Comparison of ENCODE assay signal across 8 cellular contexts in genomic region chr10:118047363-118047719, GRCh38. TPM values are rescaled to one million over a fixed set of nuclear protein-coding genes. Genes with fewer than 3 reads are reported as not detected.
DNase-seq lines count a peak whose midpoint lies in the region; ATAC-seq, FAIRE-seq and TF ChIP-seq lines count a peak whose summit lies in the region.

No MANE protein-coding gene starts in this region.

- H3K9me2 ChIP-seq in OCI-LY1 (ENCODE audit: low read depth, low read length), result no peaks in the 10 kb centered on the region

- no peaks in the 10 kb centered on the region for H3K36me3 Mint-ChIP-seq in CD14-positive monocyte
- peaks cover 9% of the 10 kb centered on the region for H3K36me3 Mint-ChIP-seq in effector memory CD8-positive, alpha-beta T cell (ENCODE audit: insufficient read depth)
- H3K36me3 Mint-ChIP-seq in neural crest cell (ENCODE audit: low read depth), result no peaks in the 10 kb centered on the region

- H3K4me2 ChIP-seq in OCI-LY1 (ENCODE audit: low read length), result peak overlapping the region; percentile 98

- no peaks in the 10 kb centered on the region for H3K27me3 Mint-ChIP-seq in CD14-positive monocyte (ENCODE audit: low read depth in 3 of 3)
- H3K27me3 Mint-ChIP-seq in effector memory CD8-positive, alpha-beta T cell, result no peaks in the 10 kb centered on the region
- no peaks in the 10 kb centered on the region for H3K27me3 Mint-ChIP-seq in neural crest cell (ENCODE audit: low read depth)

- H3K27me3 ChIP-seq in OCI-LY1 (ENCODE audit: insufficient read depth, low read length), result no peaks in the 10 kb centered on the region

- no peaks in the 10 kb centered on the region for H3F3A ChIP-seq in OCI-LY1 (ENCODE audit: insufficient read depth, low read length)

- no peaks in the 10 kb centered on the region for H3K36me3 ChIP-seq in OCI-LY1 (ENCODE audit: insufficient read depth, low read length)

- H3K4me1 Mint-ChIP-seq in CD14-positive monocyte (peaks cover 31% of the 10 kb centered on the region), neural crest cell (peaks cover 27% of the 10 kb centered on the region)
- H3K4me1 Mint-ChIP-seq in effector memory CD8-positive, alpha-beta T cell (ENCODE audit: low read depth in 2 of 2), result peaks cover 14 to 28% of the 10 kb centered on the region in 2 donors

- no peaks in the 10 kb centered on the region for H4K20me1 ChIP-seq in OCI-LY1 (ENCODE audit: insufficient read depth, low read length)

- TF ChIP-seq CTCF in CD14-positive monocyte (IDR thresholded peaks at IDR 0.05) (no peak), OCI-LY1 (IDR thresholded peaks at IDR 0.05; ENCODE audit: low read length) (no peak), neural crest cell (conservative IDR thresholded peaks at IDR 0.05) (no peak)

- H3K9ac ChIP-seq in OCI-LY1 (ENCODE audit: low read length), result peak overlapping the region; percentile 92; the same call in 1 of the 2 replicates

- peaks cover 40% of the 10 kb centered on the region for H3K4me1 ChIP-seq in OCI-LY1 (ENCODE audit: insufficient read depth, low read length, severe bottlenecking)

- H3K79me2 ChIP-seq in OCI-LY1 (ENCODE audit: insufficient read depth, low read length), result peaks cover 38% of the 10 kb centered on the region

- peak overlapping the region in 5 of 7 donors; percentile 25 to 82 (median 63) for H3K27ac Mint-ChIP-seq in CD14-positive monocyte
- peak overlapping the region; percentile 79 to 88 for H3K27ac Mint-ChIP-seq in effector memory CD8-positive, alpha-beta T cell
- peak overlapping the region; percentile 84 for H3K27ac Mint-ChIP-seq in neural crest cell (ENCODE audit: unreplicated experiment)

- H2AFZ ChIP-seq in OCI-LY1 (ENCODE audit: low read length), result peak overlapping the region; percentile 15; the same call in 1 of the 2 replicates

- no peaks in the 10 kb centered on the region for H3K9me3 Mint-ChIP-seq in CD14-positive monocyte
- no peaks in the 10 kb centered on the region for H3K9me3 Mint-ChIP-seq in effector memory CD8-positive, alpha-beta T cell
- H3K9me3 Mint-ChIP-seq in neural crest cell, result no peaks in the 10 kb centered on the region

- peak overlapping the region; percentile 93 for H3K4me3 ChIP-seq in OCI-LY1 (ENCODE audit: low read depth, low read length, poor library complexity, severe bottlenecking)

- no peak overlapping the region for H3K27ac ChIP-seq in OCI-LY1 (ENCODE audit: low read depth, low read length, poor library complexity, severe bottlenecking)

- no peak for FAIRE-seq in GM19239 (lab: Jason Lieb, UNC)

- H3K4me3 Mint-ChIP-seq in CD14-positive monocyte (peak overlapping the region; percentile 78 to 85), neural crest cell (peak overlapping the region; percentile 91)
- peak overlapping the region; percentile 83 to 85 for H3K4me3 Mint-ChIP-seq in effector memory CD8-positive, alpha-beta T cell

- no peak for ATAC-seq in effector memory CD8-positive, alpha-beta T cell (replicated peaks)
- no peak for ATAC-seq in HG02588 (IDR thresholded peaks at IDR 0.05; ENCODE audit: unreplicated experiment)
- no peak for ATAC-seq in HG03565 (IDR thresholded peaks at IDR 0.05; ENCODE audit: unreplicated experiment)

- intact Hi-C loops in CD14-positive monocyte (cut with micrococcal nuclease), result loop anchor here in 1 of 2 donors (2.0 to 10.0 kb wide), 3 partner anchors 23 to 673 kb away; partner anchors contain the start of genes FAM204A and PDZD8

- DNase-seq in CD14-positive monocyte (ENCODE audit: low spot score) (no peak), neural crest cell (ENCODE audit: low read depth, low spot score) (no peak), dedifferentiated amniotic fluid mesenchymal stem cell (ENCODE audit: extremely low spot score) (no peak), GM19239 (ENCODE audit: insufficient read length, low spot score) (no peak)
- no peak for DNase-seq in effector memory CD8-positive, alpha-beta T cell

- H3K9me3 ChIP-seq in OCI-LY1 (ENCODE audit: low read length), result no peaks in the 10 kb centered on the region

RNA-seq across cellular contexts. Expression of gene RAB11FIP2, which starts 0.6 kb away (rescaled TPM):
- 1 to 10 TPM; 3.5 to 5.4 TPM for polyA plus RNA-seq in CD14-positive monocyte
- 14.2 and 15.3 TPM in 2 replicates for total RNA-seq in neural crest cell
